ENCODE assay signal across 1 cellular context in genomic region chr17:19377602-19378415, GRCh38.
TF ChIP-seq lines count a peak whose summit lies in the region.

No MANE protein-coding gene starts in this region.

TF ChIP-seq in GM12878, 131 proteins besides CTCF, POLR2A, EP300 and RAD21 (continued from another document):
- TF ChIP-seq BCLAF1 (IDR thresholded peaks at IDR 0.05) = no peak
- TF ChIP-seq STAT3 (IDR thresholded peaks at IDR 0.05; ENCODE audit: low read depth, low read length) = no peak
- no peak for TF ChIP-seq CHD4 (IDR thresholded peaks at IDR 0.05)
- no peak for TF ChIP-seq NFYA (IDR thresholded peaks at IDR 0.05; ENCODE audit: borderline replicate concordance, low read depth, low read length)
- TF ChIP-seq POLR2AphosphoS5 (IDR thresholded peaks at IDR 0.05; ENCODE audit: low read length) = peak; percentile 83
- TF ChIP-seq ATF3 (IDR thresholded peaks at IDR 0.05; ENCODE audit: borderline replicate concordance, extremely low read depth, low read depth, low read length) = no peak
- peak; percentile 90 for TF ChIP-seq TAF1 (IDR thresholded peaks at IDR 0.05; ENCODE audit: borderline replicate concordance, low read depth, low read length)
- 0 out of 4 replicates have a peak, but pooled peaks of 1 of the 2 experiments have one; percentile 30 for TF ChIP-seq SRF (IDR thresholded peaks at IDR 0.05; ENCODE audit: low read depth in 2 of 2, low read length in 2 of 2)
- TF ChIP-seq SIX5 (IDR thresholded peaks at IDR 0.05; ENCODE audit: low read depth, low read length, severe bottlenecking) = peak; percentile 32
- TF ChIP-seq SIN3A (IDR thresholded peaks at IDR 0.05; ENCODE audit: low read depth, low read length) = peak; percentile 78; the same call in 1 of the 2 replicates
- peak; percentile 90; the same call in 1 of the 2 replicates for TF ChIP-seq PML (IDR thresholded peaks at IDR 0.05; ENCODE audit: low read length)
